ENCODE assay signal across 33 cellular contexts in genomic region chr12:109482894-109483293, GRCh38.
"Had no signal": no experiment of that assay in that cellular context is flagged by ENCODE, and none has a peak within 500 bp of the region (broad histone marks: within the 10 kb centered on the region; RNA-seq: fewer than 3 reads in every experiment).

No MANE protein-coding gene starts in this region.

- ATAC-seq: activated T-cell treated with anti-CD3 and anti-CD28 coated beads, Interleukin-2, amount 50 U/mL, for 4 hours had no signal

- H3K27me3 ChIP-seq: brain microvascular endothelial cell, MG63 had no signal

- H3K4me3 ChIP-seq: MG63 had no signal

- H3K27ac ChIP-seq: brain microvascular endothelial cell, VCaP had no signal

- H3K9me3 ChIP-seq: MG63 had no signal

- DNase-seq: activated B cell treated with CpG ODN at 0.5 μM for 24 hours; activated CD4-positive, alpha-beta memory T cell treated with anti-CD3 and anti-CD28 coated beads for 36 hours; activated CD4-positive, alpha-beta T cell treated with anti-CD3 and anti-CD28 coated beads for 4 hours; activated CD4-positive, alpha-beta T cell treated with anti-CD3 and anti-CD28 coated beads, Interleukin-2, amount 50 U/mL, for 1 hour; activated CD4-positive, CD25-positive, alpha-beta regulatory T cell treated with anti-CD3 and anti-CD28 coated beads, Interleukin-2, amount 50 U/mL, for 72 hours; activated CD8-positive, alpha-beta memory T cell treated with anti-CD3 and anti-CD28 coated beads, Interleukin-2, amount 50 U/mL, for 4 hours; activated effector memory CD4-positive, alpha-beta T cell treated with Interleukin-2 at 50 U/mL for 16 hours; activated naive CD4-positive, alpha-beta T cell; activated naive CD4-positive, alpha-beta T cell treated with anti-CD3 and anti-CD28 coated beads, Interleukin-2, amount 50 U/mL, for 16 hours; activated naive CD8-positive, alpha-beta T cell treated with anti-CD3 and anti-CD28 coated beads for 36 hours; activated T-cell treated with anti-CD3 and anti-CD28 coated beads for 4 hours; activated T-cell treated with anti-CD3 and anti-CD28 coated beads, Interleukin-2, amount 50 U/mL, for 4 hours; amniotic stem cell; aorta; brain microvascular endothelial cell; central memory CD4-positive, alpha-beta T cell; Karpas-422; KBM-7; MG63; MV-4-11; NCI-H1092; NCI-H187 treated with DMSO at 0.1 percent for 48 hours; NCI-H2171 treated with DMSO at 0.1 percent for 48 hours; NCI-H2227 treated with DMSO at 0.1 percent for 48 hours; NCI-H446; NCI-H510A treated with DMSO at 0.1 percent for 48 hours; NCI-H526 treated with DMSO at 0.1 percent for 48 hours; Right ventricle myocardium superior; SW 1271; T-helper 1 cell; T-helper 2 cell; T-helper 9 cell had no signal
